9 cellular contexts compared by ENCODE assay signal in the genomic region with DNA sequence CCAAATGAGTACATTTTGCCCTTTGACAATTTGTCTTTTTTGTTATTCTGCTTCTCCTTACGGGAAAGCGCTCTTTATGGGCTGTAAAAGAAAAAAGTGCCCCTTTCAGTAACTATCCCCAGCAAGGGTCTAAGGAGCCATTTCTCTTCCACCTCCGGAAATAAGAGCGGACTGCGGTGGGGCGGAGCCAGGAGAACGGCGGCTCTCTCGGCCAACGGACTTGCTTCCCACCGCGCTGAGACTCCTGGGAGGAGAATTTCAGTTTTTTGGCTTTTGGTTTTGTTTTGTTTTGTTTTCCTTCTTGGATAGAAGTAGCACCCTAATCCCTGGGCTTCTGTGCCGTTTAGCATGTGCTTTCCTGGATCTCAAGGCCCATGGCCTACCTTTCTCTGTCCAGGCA.
"Had no signal": no experiment of that assay in that cellular context is flagged by ENCODE, and none has a peak within 500 bp of the region (broad histone marks: within the 10 kb centered on the region; RNA-seq: fewer than 3 reads in every experiment).

No MANE protein-coding gene starts in this region.

- H3K36me3 ChIP-seq: HAP-1 had no signal

- H3K4me1 ChIP-seq: HAP-1 had no signal

- ATAC-seq: HCT116, HepG2 had no signal

- H3K27ac ChIP-seq: HL-60 had no signal

- H3K36me3 Mint-ChIP-seq: IgD-negative memory B cell had no signal

- H3K4me3 Mint-ChIP-seq: HFFc6, IgD-negative memory B cell had no signal

- H3K9me3 ChIP-seq: HAP-1 had no signal

- H3K27ac Mint-ChIP-seq: HFFc6, IgD-negative memory B cell had no signal

- DNase-seq: GOT3, H7, HFFc6, KG1 had no signal

- H3K4me3 ChIP-seq: HAP-1 had no signal

- H3K9me3 Mint-ChIP-seq: HFFc6, IgD-negative memory B cell had no signal
